In the genomic region with DNA sequence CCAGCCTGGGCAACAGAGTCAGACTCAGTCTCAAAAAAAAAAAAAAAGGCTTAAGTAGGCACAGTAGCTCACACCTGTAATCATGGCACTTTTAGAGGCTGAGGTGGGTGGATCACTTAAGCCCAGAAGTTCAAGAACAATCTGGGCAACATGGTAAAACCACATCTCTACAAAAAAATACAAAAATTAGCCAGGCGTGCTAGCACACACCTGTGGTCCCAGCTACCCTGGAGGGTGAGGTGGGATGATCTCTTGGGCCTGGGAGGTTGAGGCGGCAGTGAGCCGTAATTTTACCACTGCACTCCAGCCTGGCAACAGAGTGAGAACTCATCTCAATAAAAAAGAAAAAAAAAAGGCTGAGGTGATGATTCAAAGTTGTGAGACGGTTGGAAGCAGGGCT, we compare ENCODE assay signal across 1 cellular context.
TF ChIP-seq lines count a peak whose summit lies in the region.

No MANE protein-coding gene starts in this region.

TF ChIP-seq in endothelial cell of umbilical vein, 7 proteins besides CTCF, POLR2A, EP300 and RAD21:
- TF ChIP-seq JUN (IDR thresholded peaks at IDR 0.05; ENCODE audit: borderline replicate concordance, insufficient read depth, insufficient read length, low read depth) (no peak), MYC (IDR thresholded peaks at IDR 0.05; ENCODE audit: low read depth, low read length) (no peak), EZH2 (IDR thresholded peaks at IDR 0.05; ENCODE audit: borderline replicate concordance, low read depth, low read length, severe bottlenecking) (no peak), GATA2 (IDR thresholded peaks at IDR 0.05; ENCODE audit: insufficient read depth, insufficient read length, low read depth, low read length) (no peak), FOS (IDR thresholded peaks at IDR 0.05; ENCODE audit: borderline replicate concordance, insufficient read depth, low read length) (no peak), POLR2AphosphoS5 (IDR thresholded peaks at IDR 0.05; ENCODE audit: insufficient read depth, low read depth, low read length) (no peak)
- TF ChIP-seq, protein P1, sequence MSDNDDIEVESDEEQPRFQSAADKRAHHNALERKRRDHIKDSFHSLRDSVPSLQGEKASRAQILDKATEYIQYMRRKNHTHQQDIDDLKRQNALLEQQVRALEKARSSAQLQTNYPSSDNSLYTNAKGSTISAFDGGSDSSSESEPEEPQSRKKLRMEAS (IDR thresholded peaks at IDR 0.05; ENCODE audit: insufficient read depth, insufficient read length): no peak
